In genomic region chr17:3911271-3912053, GRCh38 we compare ENCODE assay signal across 1 cellular context.
TF ChIP-seq lines count a peak whose summit lies in the region.

No MANE protein-coding gene starts in this region.

TF ChIP-seq in GM23338, 12 proteins besides CTCF, POLR2A, EP300 and RAD21 (continued from another document):
- TF ChIP-seq, protein P1, sequence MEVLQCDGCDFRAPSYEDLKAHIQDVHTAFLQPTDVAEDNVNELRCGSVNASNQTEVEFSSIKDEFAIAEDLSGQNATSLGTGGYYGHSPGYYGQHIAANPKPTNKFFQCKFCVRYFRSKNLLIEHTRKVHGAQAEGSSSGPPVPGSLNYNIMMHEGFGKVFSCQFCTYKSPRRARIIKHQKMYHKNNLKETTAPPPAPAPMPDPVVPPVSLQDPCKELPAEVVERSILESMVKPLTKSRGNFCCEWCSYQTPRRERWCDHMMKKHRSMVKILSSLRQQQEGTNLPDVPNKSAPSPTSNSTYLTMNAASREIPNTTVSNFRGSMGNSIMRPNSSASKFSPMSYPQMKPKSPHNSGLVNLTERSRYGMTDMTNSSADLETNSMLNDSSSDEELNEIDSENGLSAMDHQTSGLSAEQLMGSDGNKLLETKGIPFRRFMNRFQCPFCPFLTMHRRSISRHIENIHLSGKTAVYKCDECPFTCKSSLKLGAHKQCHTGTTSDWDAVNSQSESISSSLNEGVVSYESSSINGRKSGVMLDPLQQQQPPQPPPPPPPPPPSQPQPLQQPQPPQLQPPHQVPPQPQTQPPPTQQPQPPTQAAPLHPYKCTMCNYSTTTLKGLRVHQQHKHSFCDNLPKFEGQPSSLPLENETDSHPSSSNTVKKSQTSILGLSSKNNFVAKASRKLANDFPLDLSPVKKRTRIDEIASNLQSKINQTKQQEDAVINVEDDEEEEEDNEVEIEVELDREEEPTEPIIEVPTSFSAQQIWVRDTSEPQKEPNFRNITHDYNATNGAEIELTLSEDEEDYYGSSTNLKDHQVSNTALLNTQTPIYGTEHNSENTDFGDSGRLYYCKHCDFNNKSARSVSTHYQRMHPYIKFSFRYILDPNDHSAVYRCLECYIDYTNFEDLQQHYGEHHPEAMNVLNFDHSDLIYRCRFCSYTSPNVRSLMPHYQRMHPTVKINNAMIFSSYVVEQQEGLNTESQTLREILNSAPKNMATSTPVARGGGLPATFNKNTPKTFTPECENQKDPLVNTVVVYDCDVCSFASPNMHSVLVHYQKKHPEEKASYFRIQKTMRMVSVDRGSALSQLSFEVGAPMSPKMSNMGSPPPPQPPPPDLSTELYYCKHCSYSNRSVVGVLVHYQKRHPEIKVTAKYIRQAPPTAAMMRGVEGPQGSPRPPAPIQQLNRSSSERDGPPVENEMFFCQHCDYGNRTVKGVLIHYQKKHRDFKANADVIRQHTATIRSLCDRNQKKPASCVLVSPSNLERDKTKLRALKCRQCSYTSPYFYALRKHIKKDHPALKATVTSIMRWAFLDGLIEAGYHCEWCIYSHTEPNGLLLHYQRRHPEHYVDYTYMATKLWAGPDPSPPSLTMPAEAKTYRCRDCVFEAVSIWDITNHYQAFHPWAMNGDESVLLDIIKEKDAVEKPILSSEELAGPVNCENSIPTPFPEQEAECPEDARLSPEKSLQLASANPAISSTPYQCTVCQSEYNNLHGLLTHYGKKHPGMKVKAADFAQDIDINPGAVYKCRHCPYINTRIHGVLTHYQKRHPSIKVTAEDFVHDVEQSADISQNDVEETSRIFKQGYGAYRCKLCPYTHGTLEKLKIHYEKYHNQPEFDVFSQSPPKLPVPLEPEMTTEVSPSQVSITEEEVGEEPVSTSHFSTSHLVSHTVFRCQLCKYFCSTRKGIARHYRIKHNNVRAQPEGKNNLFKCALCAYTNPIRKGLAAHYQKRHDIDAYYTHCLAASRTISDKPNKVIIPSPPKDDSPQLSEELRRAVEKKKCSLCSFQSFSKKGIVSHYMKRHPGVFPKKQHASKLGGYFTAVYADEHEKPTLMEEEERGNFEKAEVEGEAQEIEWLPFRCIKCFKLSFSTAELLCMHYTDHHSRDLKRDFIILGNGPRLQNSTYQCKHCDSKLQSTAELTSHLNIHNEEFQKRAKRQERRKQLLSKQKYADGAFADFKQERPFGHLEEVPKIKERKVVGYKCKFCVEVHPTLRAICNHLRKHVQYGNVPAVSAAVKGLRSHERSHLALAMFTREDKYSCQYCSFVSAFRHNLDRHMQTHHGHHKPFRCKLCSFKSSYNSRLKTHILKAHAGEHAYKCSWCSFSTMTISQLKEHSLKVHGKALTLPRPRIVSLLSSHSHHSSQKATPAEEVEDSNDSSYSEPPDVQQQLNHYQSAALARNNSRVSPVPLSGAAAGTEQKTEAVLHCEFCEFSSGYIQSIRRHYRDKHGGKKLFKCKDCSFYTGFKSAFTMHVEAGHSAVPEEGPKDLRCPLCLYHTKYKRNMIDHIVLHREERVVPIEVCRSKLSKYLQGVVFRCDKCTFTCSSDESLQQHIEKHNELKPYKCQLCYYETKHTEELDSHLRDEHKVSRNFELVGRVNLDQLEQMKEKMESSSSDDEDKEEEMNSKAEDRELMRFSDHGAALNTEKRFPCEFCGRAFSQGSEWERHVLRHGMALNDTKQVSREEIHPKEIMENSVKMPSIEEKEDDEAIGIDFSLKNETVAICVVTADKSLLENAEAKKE (CRISPR knock-in tag; IDR thresholded peaks at IDR 0.05): no peak
TF ChIP-seq in GM23338: peak in this region for 0.
